In the genomic region with DNA sequence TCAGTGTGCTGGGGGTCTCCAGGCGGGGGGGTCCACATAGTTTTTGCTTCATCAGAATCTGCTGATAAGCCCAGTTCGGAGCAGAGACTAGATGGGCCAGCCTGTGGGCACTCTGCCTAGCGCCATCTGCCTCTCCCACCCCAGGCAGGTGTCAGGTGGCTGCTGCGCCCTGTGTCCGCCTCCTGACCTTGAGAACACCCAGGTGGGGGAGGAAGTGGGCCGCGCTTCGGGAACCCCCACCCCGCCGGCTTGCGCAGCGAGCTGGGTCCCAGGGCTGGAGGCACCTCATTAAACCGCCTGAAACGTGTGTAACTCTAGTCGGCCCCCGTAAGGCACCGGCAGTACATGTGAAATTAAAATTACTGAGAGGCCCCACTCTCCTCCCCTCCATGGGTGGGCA, we compare ENCODE assay signal across 12 cellular contexts.
"Had no signal": no experiment of that assay in that cellular context is flagged by ENCODE, and none has a peak within 500 bp of the region (broad histone marks: within the 10 kb centered on the region; RNA-seq: fewer than 3 reads in every experiment).

No MANE protein-coding gene starts in this region.

- H3K36me3 ChIP-seq: ascending aorta, thyroid gland, vagina had no signal

- H3K4me3 ChIP-seq: ascending aorta, skin epidermis, thyroid gland, vagina had no signal

- ATAC-seq: foreskin keratinocyte, left lobe of liver, WTC11 had no signal

- H3K27ac ChIP-seq: ascending aorta, foreskin keratinocyte, skin epidermis, vagina had no signal

- H3K27me3 ChIP-seq: ascending aorta, thyroid gland, vagina had no signal

- DNase-seq: activated CD4-positive, alpha-beta T cell treated with anti-CD3 and anti-CD28 coated beads for 48 hours; foreskin keratinocyte; midbrain; naive B cell; SK-N-SH; T-helper 1 cell; thyroid gland had no signal

- H3K9me3 ChIP-seq: ascending aorta, SK-N-SH, thyroid gland, vagina had no signal

- H3K4me1 ChIP-seq: ascending aorta, foreskin keratinocyte, vagina had no signal
